In genomic region chr4:13656569-13656988, GRCh38 we compare ENCODE assay signal across 8 cellular contexts. TPM values are rescaled to one million over a fixed set of nuclear protein-coding genes. Genes with fewer than 3 reads are reported as not detected.
DNase-seq lines count a peak whose midpoint lies in the region; ATAC-seq, FAIRE-seq and TF ChIP-seq lines count a peak whose summit lies in the region.

No MANE protein-coding gene starts in this region.

- TF ChIP-seq EP300 in H1 (IDR thresholded peaks at IDR 0.05; ENCODE audit: borderline replicate concordance in 1 of 2, low read depth in 2 of 2, low read length in 2 of 2) = no peak

- H2BK120ac ChIP-seq in H1 (replicated peaks; ENCODE audit: low read depth, low read length) = no peak overlapping the region

- peaks cover 10 to 24% (median 20%) of the 10 kb centered on the region in 3 donors for H3K4me1 Mint-ChIP-seq in CD8-positive, alpha-beta memory T cell

- no peaks in the 10 kb centered on the region for H4K20me1 ChIP-seq in H1 (replicated peaks in 1 of 2; ENCODE audit: control insufficient read depth in 1 of 2, insufficient read depth in 2 of 2, low read length in 2 of 2)

- CTCF ChIA-PET in CD8-positive, alpha-beta memory T cell (lab: Charles Lee) = interaction anchor here (0.6 to 3.7 kb wide), 6 partner anchors 9 to 1801 kb away, joined by 3 to 65 read pairs (median 3); no protein-coding TSS in a partner anchor
- CTCF ChIA-PET in H1 (lab: Charles Lee; ENCODE audit: partially characterized antibody) = interaction anchor here (0.6 to 6.2 kb wide), 33 partner anchors 13 to 1721 kb away, joined by 3 to 108 read pairs (median 4); no protein-coding TSS in a partner anchor

- H3K23ac ChIP-seq in H1 (ENCODE audit: insufficient read length) = no peak overlapping the region

- H4K91ac ChIP-seq in H1 (replicated peaks; ENCODE audit: insufficient read length, low read length) = no peak overlapping the region

- H3K9ac ChIP-seq in H1 (replicated peaks in 1 of 4; ENCODE audit: extremely low read depth in 1 of 4, low read depth in 3 of 4, low read length in 3 of 4) = no peak overlapping the region

- peak; percentile 34 to 65 (median 53) for DNase-seq in CD8-positive, alpha-beta memory T cell
- peak; percentile 40 to 69 for DNase-seq in HAP-1 (ENCODE audit: low spot score in 2 of 2)
- DNase-seq in NCI-H510A (lab: John Stamatoyannopoulos, UW) = peak; percentile 21
- peak; percentile 87 for DNase-seq in activated CD8-positive, alpha-beta memory T cell treated with anti-CD3 and anti-CD28 coated beads for 24 hours
- DNase-seq in H1 (ENCODE audit: low read depth in 1 of 2, low spot score in 2 of 2) = peak in 1 of 2 experiments; percentile 67
- DNase-seq in stimulated activated CD8-positive, alpha-beta memory T cell treated with anti-CD3 and anti-CD28 coated beads, Interleukin-15, amount 100 ng/mL, for 4 hours (ENCODE audit: low read depth in 2 of 2) = peak; percentile 5 to 45

- no peaks in the 10 kb centered on the region for H3K79me2 ChIP-seq in H1 (ENCODE audit: control insufficient read depth in 1 of 2, insufficient read depth in 2 of 2, low read length in 2 of 2)

- peak overlapping the region in 1 of 2 experiments; percentile 48; a peak in 2 of 4 replicates for H3K4me2 ChIP-seq in H1 (ENCODE audit: insufficient read depth in 1 of 2, low read depth in 2 of 2, low read length in 2 of 2)

- no peak overlapping the region for H4K5ac ChIP-seq in H1 (ENCODE audit: insufficient read length, low read depth, low read length)

- H3K18ac ChIP-seq in H1 (ENCODE audit: extremely low read depth, low read length) = no peak overlapping the region

- TF ChIP-seq RAD21 in H1 (IDR thresholded peaks at IDR 0.05 in 1 of 2, conservative IDR thresholded peaks at IDR 0.05 in 1 of 2; ENCODE audit: low read depth in 2 of 2, low read length in 2 of 2) = peak; percentile 87 to 88

- H3K4ac ChIP-seq in H1 (replicated peaks; ENCODE audit: insufficient read length, low read depth, low read length) = no peak overlapping the region

- peak overlapping the region; percentile 9 for H3K4me3 ChIP-seq in CD8-positive, alpha-beta memory T cell (ENCODE audit: low read length)
- H3K4me3 ChIP-seq in HAP-1 (no peak overlapping the region), H1 (ENCODE audit: extremely low read depth in 1 of 4, insufficient read depth in 2 of 4, low read depth in 3 of 4, low read length in 4 of 4) (peak overlapping the region in 1 of 4 experiments; percentile 51; a peak in 2 of 8 replicates), mononuclear cell (ENCODE audit: low read length) (peak overlapping the region; percentile 24)

- H3K23me2 ChIP-seq in H1 (ENCODE audit: low read depth, low read length) = peaks cover 2% of the 10 kb centered on the region; the same call in 1 of the 2 replicates

- peak; percentile 51 to 69 (median 63) for TF ChIP-seq CTCF in H1 (IDR thresholded peaks at IDR 0.05; ENCODE audit: control extremely low read depth in 1 of 3, insufficient read depth in 1 of 3, low read depth in 1 of 3, low read length in 3 of 3)

- H2BK20ac ChIP-seq in H1 (ENCODE audit: low read length) = no peak overlapping the region

- H3K4me1 ChIP-seq in CD8-positive, alpha-beta memory T cell (ENCODE audit: insufficient read depth, low read length) = no peaks in the 10 kb centered on the region
- no peaks in the 10 kb centered on the region for H3K4me1 ChIP-seq in HAP-1
- H3K4me1 ChIP-seq in H1 (replicated peaks in 1 of 4; ENCODE audit: control insufficient read depth in 3 of 4, insufficient read depth in 4 of 4, low read length in 3 of 4) = no peaks in the 10 kb centered on the region; a peak in 1 of 7 replicates
- peaks cover 15% of the 10 kb centered on the region for H3K4me1 ChIP-seq in mononuclear cell (ENCODE audit: insufficient read depth, low read length)

- no peak overlapping the region for H3K14ac ChIP-seq in H1 (ENCODE audit: insufficient read length)

- peak overlapping the region; percentile 13 to 84 (median 46) for H3K27ac Mint-ChIP-seq in CD8-positive, alpha-beta memory T cell

- no peak for FAIRE-seq in H1 (lab: Jason Lieb, UNC)

- H2BK15ac ChIP-seq in H1 (ENCODE audit: low read length) = no peak overlapping the region

- no peak overlapping the region for H2AK5ac ChIP-seq in H1 (ENCODE audit: low read depth, low read length)

- H2BK5ac ChIP-seq in H1 (ENCODE audit: low read depth, low read length) = no peak overlapping the region

- H3K4me3 Mint-ChIP-seq in CD8-positive, alpha-beta memory T cell = peak overlapping the region; percentile 70 to 90 (median 79)

- no peaks in the 10 kb centered on the region for H3K9me3 Mint-ChIP-seq in CD8-positive, alpha-beta memory T cell

- H2BK12ac ChIP-seq in H1 (ENCODE audit: low read depth, low read length) = no peak overlapping the region

- H3K27ac ChIP-seq in CD8-positive, alpha-beta memory T cell (ENCODE audit: low read depth, low read length) = no peak overlapping the region
- no peak overlapping the region for H3K27ac ChIP-seq in H1 (ENCODE audit: low read depth, low read length)

- WGBS in H1 (ENCODE audit: extremely low coverage in 1 of 2, insufficient coverage in 1 of 2, insufficient read length in 1 of 2, insufficient replicate concordance in 2 of 2, low coverage in 1 of 2, low lambda C conversion rate in 2 of 2, missing lambda C conversion rate in 1 of 2), 2 experiments = 30% methylated on average over 9 of the region's 9 CpGs; no CpG with 5 or more reads in 1 of the 2 experiments

- no peak for ATAC-seq in HG03135 (IDR thresholded peaks at IDR 0.05; ENCODE audit: unreplicated experiment)

- H3K9me3 ChIP-seq in CD8-positive, alpha-beta memory T cell (ENCODE audit: low read length) = no peaks in the 10 kb centered on the region
- H3K9me3 ChIP-seq in HAP-1 (no peaks in the 10 kb centered on the region; the same call in 1 of the 2 replicates), H1 (ENCODE audit: insufficient read depth in 2 of 2, low read depth in 1 of 2, low read length in 1 of 2) (no peaks in the 10 kb centered on the region), mononuclear cell (ENCODE audit: low read depth, low read length) (no peaks in the 10 kb centered on the region)

- H3K36me3 ChIP-seq in CD8-positive, alpha-beta memory T cell (ENCODE audit: insufficient read depth, low read length) = no peaks in the 10 kb centered on the region
- H3K36me3 ChIP-seq in HAP-1 (replicated peaks) (no peaks in the 10 kb centered on the region), H1 (ENCODE audit: control insufficient read depth in 2 of 4, insufficient read depth in 4 of 4, low read length in 3 of 4) (no peaks in the 10 kb centered on the region)

- POLR2A ChIA-PET in CD8-positive, alpha-beta memory T cell (lab: Charles Lee) = interaction anchor here (0.8 kb wide), 1 partner anchor 1812 kb away, joined by 9 read pairs; no protein-coding TSS in a partner anchor
- POLR2A ChIA-PET in H1 (lab: Charles Lee; ENCODE audit: partially characterized antibody) = interaction anchor here (0.6 kb wide), 1 partner anchor 39 kb away, joined by 4 read pairs; no protein-coding TSS in a partner anchor

- H3K27me3 ChIP-seq in CD8-positive, alpha-beta memory T cell (ENCODE audit: insufficient read depth, low read length, poor library complexity, severe bottlenecking) = peaks cover 3% of the 10 kb centered on the region
- peaks cover under 1% of the 10 kb centered on the region; the same call in 1 of the 2 replicates for H3K27me3 ChIP-seq in HAP-1 (ENCODE audit: low read depth)
- H3K27me3 ChIP-seq in H1 (replicated peaks in 1 of 4; ENCODE audit: control insufficient read depth in 3 of 4, extremely low read depth in 1 of 4, insufficient read depth in 3 of 4, low read length in 3 of 4) = no peaks in the 10 kb centered on the region
- no peaks in the 10 kb centered on the region for H3K27me3 ChIP-seq in mononuclear cell (ENCODE audit: insufficient read depth, low read length)

- peak overlapping the region; percentile 97 for H2AFZ ChIP-seq in H1 (ENCODE audit: low read length)

- H3K36me3 Mint-ChIP-seq in CD8-positive, alpha-beta memory T cell = no peaks in the 10 kb centered on the region

- H3K79me1 ChIP-seq in H1 (ENCODE audit: low read depth, low read length) = no peaks in the 10 kb centered on the region

- H4K8ac ChIP-seq in H1 (ENCODE audit: extremely low read depth, insufficient read depth, low read length) = no peak overlapping the region

- H3K56ac ChIP-seq in H1 (replicated peaks; ENCODE audit: insufficient read length, low read depth, low read length) = no peak overlapping the region

- H3K27me3 Mint-ChIP-seq in CD8-positive, alpha-beta memory T cell = peaks cover 1 to 6% of the 10 kb centered on the region in 2 donors

- in situ Hi-C loops in HAP-1 (cut with MboI; ENCODE audit: low sequenced_read_pairs) = loop anchor here (25.0 kb wide), 1 partner anchor 1806 kb away; the partner anchor contains the start of gene CC2D2A

- no peak for TF ChIP-seq POLR2A in H1 (IDR thresholded peaks at IDR 0.05; ENCODE audit: control extremely low read depth in 1 of 2, low read depth in 2 of 2, low read length in 2 of 2)

TF ChIP-seq in H1, 55 proteins besides CTCF, POLR2A, EP300 and RAD21:
- TF ChIP-seq EGR1 (IDR thresholded peaks at IDR 0.05; ENCODE audit: borderline replicate concordance, low read depth, low read length) = peak; percentile 100
- no peak for TF ChIP-seq RXRA (IDR thresholded peaks at IDR 0.05; ENCODE audit: insufficient read depth, low read depth, low read length)
- 0 out of 2 replicates have a peak, but pooled peaks have one; percentile 48 for TF ChIP-seq POU5F1 (IDR thresholded peaks at IDR 0.05; ENCODE audit: low read depth, low read length)
- TF ChIP-seq TEAD4 (IDR thresholded peaks at IDR 0.05; ENCODE audit: low read depth, low read length) = peak; percentile 57; the same call in 1 of the 2 replicates
TF ChIP-seq in H1: peak in this region for 3.

RNA-seq across cellular contexts. Expression of gene BOD1L1, which starts 29.1 kb away (rescaled TPM):
- 10 to 100 TPM; 35.1 to 37.1 TPM for total RNA-seq in CD8-positive, alpha-beta memory T cell
- polyA plus RNA-seq in CD8-positive, alpha-beta memory T cell = 6.4 TPM
- total RNA-seq in H1 (2021; fragmentation: NEBNext Ultra II Directional; extraction: Animal tissue kit (Norgen Biotek cat#: 25700)) = 34.9 and 39.3 TPM in 2 replicates
- polyA plus RNA-seq in H1 (2011; rRNA removed) = 4.3 and 6.8 TPM in 2 replicates
- polyA plus RNA-seq in H1 (2011; cell fraction: cytosol; rRNA removed) = 11.0 TPM
- polyA plus RNA-seq in H1 (2011; cell fraction: nucleus; rRNA removed) = 24.5 TPM
- 20.5 to 32.8 TPM (median 22.9 TPM) in 4 replicates for polyA plus RNA-seq in H1 (2012, experiment 1 of 2)
- 1.3 TPM for polyA plus RNA-seq in H1 (2012, experiment 2 of 2)
- 40.1 TPM for polyA plus RNA-seq in H1 (2013, experiment 1 of 2)
- polyA plus RNA-seq in H1 (2013, experiment 2 of 2) = 33.4 TPM
- 27.2 and 30.9 TPM in 2 replicates for polyA minus RNA-seq in H1 (2011; rRNA and poly(A)+ RNA removed)
- 16.7 TPM for polyA minus RNA-seq in H1 (2011; cell fraction: cytosol; rRNA and poly(A)+ RNA removed)
- 77.9 TPM for polyA minus RNA-seq in H1 (2011; cell fraction: nucleus; rRNA and poly(A)+ RNA removed)
- 48.7 TPM for total RNA-seq in mononuclear cell
